ENCODE assay signal across 1 cellular context in the genomic region with DNA sequence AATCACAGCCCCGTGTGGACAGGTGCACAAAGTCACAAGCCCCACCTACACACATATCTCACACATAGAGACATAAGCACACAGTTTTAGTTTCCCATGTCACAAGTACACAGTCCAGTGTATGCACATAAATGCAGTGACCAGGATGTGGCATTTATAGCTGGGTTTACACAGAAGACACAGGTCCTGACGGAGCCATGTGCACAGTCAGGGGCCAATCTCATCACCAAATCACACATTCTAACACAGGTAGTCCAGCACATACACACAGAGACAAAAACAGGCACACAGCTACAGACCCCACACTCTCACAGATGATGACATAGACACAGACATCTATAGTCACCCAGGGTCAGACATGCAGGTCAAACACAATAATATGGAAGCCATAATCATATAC.
TF ChIP-seq lines count a peak whose summit lies in the region.

No MANE protein-coding gene starts in this region.

TF ChIP-seq in IMR-90, 13 proteins besides CTCF, POLR2A, EP300 and RAD21:
- no peak for TF ChIP-seq BHLHE40 (IDR thresholded peaks at IDR 0.05; ENCODE audit: low read depth, low read length)
- no peak for TF ChIP-seq FOS (IDR thresholded peaks at IDR 0.05; ENCODE audit: low read depth, low read length)
- TF ChIP-seq, protein P1, sequence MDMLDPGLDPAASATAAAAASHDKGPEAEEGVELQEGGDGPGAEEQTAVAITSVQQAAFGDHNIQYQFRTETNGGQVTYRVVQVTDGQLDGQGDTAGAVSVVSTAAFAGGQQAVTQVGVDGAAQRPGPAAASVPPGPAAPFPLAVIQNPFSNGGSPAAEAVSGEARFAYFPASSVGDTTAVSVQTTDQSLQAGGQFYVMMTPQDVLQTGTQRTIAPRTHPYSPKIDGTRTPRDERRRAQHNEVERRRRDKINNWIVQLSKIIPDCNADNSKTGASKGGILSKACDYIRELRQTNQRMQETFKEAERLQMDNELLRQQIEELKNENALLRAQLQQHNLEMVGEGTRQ (IDR thresholded peaks at IDR 0.05; ENCODE audit: low read depth, low read length): no peak
- no peak for TF ChIP-seq MAZ (IDR thresholded peaks at IDR 0.05; ENCODE audit: borderline replicate concordance, low read depth, low read length)
- no peak for TF ChIP-seq MXI1 (IDR thresholded peaks at IDR 0.05; ENCODE audit: borderline replicate concordance, low read depth, low read length)
- no peak for TF ChIP-seq SMC3 (IDR thresholded peaks at IDR 0.05; ENCODE audit: low read depth, low read length)
- no peak for TF ChIP-seq RCOR1 (IDR thresholded peaks at IDR 0.05; ENCODE audit: insufficient replicate concordance, low read length)
- TF ChIP-seq RFX5 (IDR thresholded peaks at IDR 0.05; ENCODE audit: low read depth, low read length): no peak
- TF ChIP-seq ELK1 (IDR thresholded peaks at IDR 0.05; ENCODE audit: borderline replicate concordance, low read depth, low read length): no peak
- no peak for TF ChIP-seq CEBPB (IDR thresholded peaks at IDR 0.05; ENCODE audit: low read depth, low read length)
- no peak for TF ChIP-seq MAFK (IDR thresholded peaks at IDR 0.05; ENCODE audit: low read depth, low read length)
- no peak for TF ChIP-seq CHD1 (IDR thresholded peaks at IDR 0.05; ENCODE audit: low read depth, low read length)
- TF ChIP-seq NFE2L2 (IDR thresholded peaks at IDR 0.05; ENCODE audit: low read depth, low read length): no peak
